In the genomic region with DNA sequence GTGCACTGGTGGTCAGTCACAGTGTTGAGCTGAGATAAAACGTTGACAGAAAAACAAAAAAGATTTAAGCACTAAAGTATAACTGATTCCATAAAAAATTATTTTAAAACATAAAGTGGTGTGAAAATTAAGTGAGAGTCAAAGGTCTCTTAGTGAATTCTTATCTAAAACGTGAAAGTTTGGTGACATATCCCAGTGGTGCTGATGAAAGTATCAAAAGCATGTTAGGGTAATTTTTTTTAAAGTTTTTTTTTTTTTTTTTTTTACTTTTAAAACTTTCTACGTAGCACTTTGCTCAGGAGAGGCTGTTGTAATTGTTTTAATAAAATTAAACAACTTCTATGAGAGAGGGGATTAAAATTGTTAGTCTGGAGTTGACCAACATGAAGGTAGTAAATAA, we compare ENCODE assay signal across 20 cellular contexts.
DNase-seq lines count a peak whose midpoint lies in the region; ATAC-seq, FAIRE-seq and TF ChIP-seq lines count a peak whose summit lies in the region.
"Had no signal": no experiment of that assay in that cellular context is flagged by ENCODE, and none has a peak within 500 bp of the region (broad histone marks: within the 10 kb centered on the region; RNA-seq: fewer than 3 reads in every experiment).

No MANE protein-coding gene starts in this region.

- peak overlapping the region; percentile 58 for H3K4me3 ChIP-seq in GM23338
- H3K4me3 ChIP-seq in WERI-Rb-1 (ENCODE audit: low read depth, low read length), result peak overlapping the region; percentile 62
- H3K4me3 ChIP-seq in iPS-15b (ENCODE audit: low read depth, low read length), result peak overlapping the region; percentile 77
- H3K4me3 ChIP-seq in rectal smooth muscle tissue (ENCODE audit: low read length), result no peak overlapping the region

- TF ChIP-seq CTCF in GM23338 (conservative IDR thresholded peaks at IDR 0.05; ENCODE audit: low read depth in 2 of 2) (no peak), WERI-Rb-1 (IDR thresholded peaks at IDR 0.05; ENCODE audit: low read depth, low read length) (no peak)

- no peaks in the 10 kb centered on the region for H3K9me3 Mint-ChIP-seq in GM23338
- H3K9me3 Mint-ChIP-seq: activated naive CD4-positive, alpha-beta T cell treated with anti-CD3 and anti-CD28 coated beads, Interleukin-2, amount 50 U/mL, for 24 hours; CD8-positive, alpha-beta T cell; nephron had no signal

- H3K27me3 ChIP-seq in GM23338 (ENCODE audit: insufficient read depth), result no peaks in the 10 kb centered on the region
- no peaks in the 10 kb centered on the region for H3K27me3 ChIP-seq in WERI-Rb-1 (ENCODE audit: insufficient read depth, low read depth, severe bottlenecking)
- H3K27me3 ChIP-seq in iPS-15b (ENCODE audit: control insufficient read depth, insufficient read depth, low read length), result no peaks in the 10 kb centered on the region
- peaks cover 3% of the 10 kb centered on the region for H3K27me3 ChIP-seq in rectal smooth muscle tissue (ENCODE audit: control insufficient read depth, insufficient read depth, low read length)
- H3K27me3 ChIP-seq: vagina had no signal

- H4K20me1 ChIP-seq in GM23338 (replicated peaks; ENCODE audit: insufficient read depth), result no peaks in the 10 kb centered on the region

- H3K4me1 ChIP-seq in GM23338 (ENCODE audit: insufficient read depth), result peaks cover 27% of the 10 kb centered on the region
- H3K4me1 ChIP-seq in iPS-15b (ENCODE audit: control insufficient read depth, insufficient read depth, low read length), result peaks cover 4% of the 10 kb centered on the region
- H3K4me1 ChIP-seq in rectal smooth muscle tissue (ENCODE audit: control insufficient read depth, insufficient read depth, low read length), result peaks cover 24% of the 10 kb centered on the region

- H3K36me3 ChIP-seq in GM23338 (ENCODE audit: insufficient read depth), result no peaks in the 10 kb centered on the region
- H3K36me3 ChIP-seq in WERI-Rb-1, result no peaks in the 10 kb centered on the region
- no peaks in the 10 kb centered on the region for H3K36me3 ChIP-seq in iPS-15b (ENCODE audit: control insufficient read depth, insufficient read depth, low read length)
- H3K36me3 ChIP-seq in rectal smooth muscle tissue (ENCODE audit: control insufficient read depth, insufficient read depth, low read length), result peaks cover 3% of the 10 kb centered on the region
- H3K36me3 ChIP-seq: HAP-1, vagina had no signal

- no peak overlapping the region for H3K27ac ChIP-seq in GM23338 (ENCODE audit: low read depth)
- no peak overlapping the region for H3K27ac ChIP-seq in WERI-Rb-1
- peak overlapping the region; percentile 68 for H3K27ac ChIP-seq in rectal smooth muscle tissue (ENCODE audit: low read depth, low read length)
- H3K27ac ChIP-seq: vagina had no signal

- H3K9me3 ChIP-seq in WERI-Rb-1 (ENCODE audit: severe bottlenecking), result no peaks in the 10 kb centered on the region
- no peaks in the 10 kb centered on the region for H3K9me3 ChIP-seq in iPS-15b (ENCODE audit: control insufficient read depth, insufficient read depth, low read length)
- H3K9me3 ChIP-seq: HAP-1, vagina had no signal

- no peaks in the 10 kb centered on the region for H3K36me3 Mint-ChIP-seq in GM23338 (ENCODE audit: low read depth)
- H3K36me3 Mint-ChIP-seq: activated naive CD4-positive, alpha-beta T cell treated with anti-CD3 and anti-CD28 coated beads, Interleukin-2, amount 50 U/mL, for 24 hours; CD8-positive, alpha-beta T cell had no signal

- ATAC-seq in GM23338, result no peak
- ATAC-seq: activated CD8-positive, alpha-beta T cell treated with anti-CD3 and anti-CD28 coated beads, Interleukin-2, amount 10 ng/mL, durations not matched to agents 7 days and 5 days; CD8-positive, alpha-beta T cell; stimulated activated naive CD8-positive, alpha-beta T cell treated with anti-CD3 and anti-CD28 coated beads, Interleukin-15, Interleukin-2, amounts not matched to agents 100 U/mL and 50 U/mL, for 24 hours had no signal

- no peak for FAIRE-seq in urothelium cell line (lab: Jason Lieb, UNC)

- DNase-seq in GM23338 (ENCODE audit: low spot score), result no peak
- no peak for DNase-seq in WERI-Rb-1
- DNase-seq in NOMO-1 treated with DMSO at 0.1 percent for 48 hours (lab: John Stamatoyannopoulos, UW; ENCODE audit: unreplicated experiment), result no peak
- no peak for DNase-seq in NCI-H1694 (lab: John Stamatoyannopoulos, UW)
- DNase-seq in urothelium cell line (ENCODE audit: low spot score), result no peak
- DNase-seq in activated naive CD4-positive, alpha-beta T cell treated with Interleukin-2 at 50 U/mL for 16 hours, result no peak
- DNase-seq: activated CD4-positive, CD25-positive, alpha-beta regulatory T cell; activated CD8-positive, alpha-beta T cell treated with anti-CD3 and anti-CD28 coated beads, Interleukin-2, amount 10 ng/mL, durations not matched to agents 7 days and 5 days; activated T-cell treated with anti-CD3 and anti-CD28 coated beads, Interleukin-2, amount 50 U/mL, for 48 hours; CD8-positive, alpha-beta T cell; DMS79; Kasumi-1; mammary epithelial cell; stimulated activated naive CD8-positive, alpha-beta T cell treated with anti-CD3 and anti-CD28 coated beads, Interleukin-15, Interleukin-2, amounts not matched to agents 100 U/mL and 50 U/mL, for 24 hours had no signal

- H3K9me2 ChIP-seq in GM23338 (ENCODE audit: insufficient read depth), result 0 out of 2 replicates have a peak, but pooled peaks cover 2% of the 10 kb centered on the region

- H3K4me3 Mint-ChIP-seq in GM23338, result peak overlapping the region; percentile 82
- H3K4me3 Mint-ChIP-seq: activated CD8-positive, alpha-beta T cell treated with anti-CD3 and anti-CD28 coated beads, Interleukin-2, amount 10 ng/mL, durations not matched to agents 7 days and 5 days; activated naive CD4-positive, alpha-beta T cell treated with anti-CD3 and anti-CD28 coated beads, Interleukin-2, amount 50 U/mL, for 24 hours; CD8-positive, alpha-beta T cell had no signal

- H3K4me2 ChIP-seq in GM23338, result peak overlapping the region; percentile 75

- no peak overlapping the region for H3K27ac Mint-ChIP-seq in GM23338
- H3K27ac Mint-ChIP-seq: activated CD8-positive, alpha-beta T cell treated with anti-CD3 and anti-CD28 coated beads, Interleukin-2, amount 10 ng/mL, durations not matched to agents 7 days and 5 days; activated naive CD4-positive, alpha-beta T cell treated with anti-CD3 and anti-CD28 coated beads, Interleukin-2, amount 50 U/mL, for 24 hours; CD8-positive, alpha-beta T cell had no signal

- no peaks in the 10 kb centered on the region for H3F3A ChIP-seq in GM23338 (replicated peaks; ENCODE audit: low read depth)

- peak overlapping the region; percentile 70; the same call in 1 of the 2 replicates for H2AFZ ChIP-seq in GM23338

- peaks cover 41% of the 10 kb centered on the region for H3K4me1 Mint-ChIP-seq in GM23338

- H3K27me3 Mint-ChIP-seq in GM23338 (ENCODE audit: insufficient read depth, low read depth, poor library complexity), result peaks cover 6% of the 10 kb centered on the region

- peak overlapping the region; percentile 70 for H3K9ac ChIP-seq in iPS-15b (ENCODE audit: low read depth, low read length)
- no peak overlapping the region for H3K9ac ChIP-seq in rectal smooth muscle tissue (ENCODE audit: low read length)

- no peaks in the 10 kb centered on the region for H3K79me2 ChIP-seq in GM23338 (replicated peaks; ENCODE audit: insufficient read depth)

TF ChIP-seq in GM23338, 12 proteins besides CTCF, POLR2A, EP300 and RAD21:
- TF ChIP-seq JUNB (IDR thresholded peaks at IDR 0.05; ENCODE audit: unreplicated experiment) (no peak), ZNF114 (CRISPR knock-in tag; IDR thresholded peaks at IDR 0.05) (no peak)
